ENCODE assay signal across 1 cellular context in genomic region chr3:58063424-58063823, GRCh38.
TF ChIP-seq lines count a peak whose summit lies in the region.

No MANE protein-coding gene starts in this region.

TF ChIP-seq in SK-N-SH, 30 proteins besides CTCF, POLR2A, EP300 and RAD21 (continued from another document):
- no peak for TF ChIP-seq REST (IDR thresholded peaks at IDR 0.05; ENCODE audit: low read depth, low read length)
